ENCODE assay signal across 10 cellular contexts in the genomic region with DNA sequence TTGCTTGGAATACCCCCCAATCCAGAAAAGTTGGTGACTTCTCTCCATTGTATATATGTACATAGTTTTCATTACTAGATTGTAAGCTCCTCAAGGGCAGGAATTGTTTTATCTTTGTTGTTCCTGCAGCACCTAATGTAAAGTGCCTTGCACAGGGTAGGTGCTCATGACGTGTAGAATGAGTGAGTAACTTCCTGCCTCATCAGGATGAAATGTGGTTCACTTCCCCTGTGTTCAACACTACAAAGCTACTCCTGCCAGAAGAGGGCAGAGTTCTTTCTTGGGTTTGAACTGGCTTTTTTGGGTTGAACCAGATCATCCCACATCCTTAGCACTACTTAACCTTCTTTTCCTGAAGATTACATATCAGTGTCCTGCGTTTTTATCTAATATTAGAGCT. TPM values are rescaled to one million over a fixed set of nuclear protein-coding genes. Genes with fewer than 3 reads are reported as not detected.
DNase-seq lines count a peak whose midpoint lies in the region; TF ChIP-seq lines count a peak whose summit lies in the region.
"Had no signal": no experiment of that assay in that cellular context is flagged by ENCODE, and none has a peak within 500 bp of the region (broad histone marks: within the 10 kb centered on the region; RNA-seq: fewer than 3 reads in every experiment).

No MANE protein-coding gene starts in this region.

- H3K79me2 ChIP-seq in OCI-LY1 (ENCODE audit: insufficient read depth, low read length), result no peaks in the 10 kb centered on the region

- peak; percentile 2 for DNase-seq in stimulated activated CD8-positive, alpha-beta memory T cell treated with anti-CD3 and anti-CD28 coated beads, Interleukin-12 subunit alpha, Interleukin-12 subunit beta, amount 100 ng/mL, for 1 hour (ENCODE audit: low read depth)
- no peak for DNase-seq in stimulated activated CD8-positive, alpha-beta memory T cell treated with anti-CD3 and anti-CD28 coated beads, Interleukin-4, amount 100 ng/mL, for 48 hours
- DNase-seq in fibroblast of pulmonary artery (ENCODE audit: low read depth) (peak; percentile 29), esophagus muscularis mucosa (ENCODE audit: extremely low spot score) (no peak), NCI-H510A treated with DMSO at 0.1 percent for 48 hours (lab: John Stamatoyannopoulos, UW) (no peak), 8988T (no peak), NCI-H146 treated with DMSO at 0.1 percent for 48 hours (lab: John Stamatoyannopoulos, UW; ENCODE audit: unreplicated experiment) (no peak)
- DNase-seq: body of pancreas, NCI-H1092 had no signal

- TF ChIP-seq POLR2A in esophagus muscularis mucosa (IDR thresholded peaks at IDR 0.05; ENCODE audit: low read depth), result no peak

- intact Hi-C loops in esophagus muscularis mucosa (cut with DNase I), result no loop called here

- H3K9me3 ChIP-seq in OCI-LY1 (ENCODE audit: low read length), result peaks cover 11% of the 10 kb centered on the region
- H3K9me3 ChIP-seq in esophagus muscularis mucosa, result peaks cover 0 to 22% (median 8%) of the 10 kb centered on the region in 4 donors

- H3K27me3 ChIP-seq in OCI-LY1 (ENCODE audit: insufficient read depth, low read length) (no peaks in the 10 kb centered on the region), esophagus muscularis mucosa (no peaks in the 10 kb centered on the region)
- H3K27me3 ChIP-seq: body of pancreas had no signal

- TF ChIP-seq CTCF in OCI-LY1 (IDR thresholded peaks at IDR 0.05; ENCODE audit: low read length) (peak; percentile 34; the same call in 1 of the 2 replicates), fibroblast of pulmonary artery (IDR thresholded peaks at IDR 0.05; ENCODE audit: low read length, missing control alignments) (peak; percentile 26), esophagus muscularis mucosa (IDR thresholded peaks at IDR 0.05) (no peak)

- H3K4me3 ChIP-seq in OCI-LY1 (ENCODE audit: low read depth, low read length, poor library complexity, severe bottlenecking), result no peak overlapping the region
- no peak overlapping the region for H3K4me3 ChIP-seq in fibroblast of pulmonary artery (replicated peaks; ENCODE audit: low read depth, low read length)
- H3K4me3 ChIP-seq in esophagus muscularis mucosa, result no peak overlapping the region
- H3K4me3 ChIP-seq: body of pancreas had no signal

- H3K27ac ChIP-seq in OCI-LY1 (ENCODE audit: low read depth, low read length, poor library complexity, severe bottlenecking) (no peak overlapping the region), esophagus muscularis mucosa (replicated peaks in 1 of 4) (no peak overlapping the region)
- H3K27ac ChIP-seq: body of pancreas had no signal

- WGBS in esophagus muscularis mucosa, result 41% methylated on average over 2 of the region's 2 CpGs

- no peak overlapping the region for H2AFZ ChIP-seq in OCI-LY1 (ENCODE audit: low read length)

- H3K36me3 ChIP-seq in OCI-LY1 (ENCODE audit: insufficient read depth, low read length) (peaks cover 39% of the 10 kb centered on the region), esophagus muscularis mucosa (peaks cover 11 to 35% (median 18%) of the 10 kb centered on the region in 4 donors)

- H3F3A ChIP-seq in OCI-LY1 (ENCODE audit: insufficient read depth, low read length), result no peaks in the 10 kb centered on the region

- no peaks in the 10 kb centered on the region for H3K9me2 ChIP-seq in OCI-LY1 (ENCODE audit: low read depth, low read length)

- no peak overlapping the region for H3K9ac ChIP-seq in OCI-LY1 (ENCODE audit: low read length)

- no peaks in the 10 kb centered on the region for H4K20me1 ChIP-seq in OCI-LY1 (ENCODE audit: insufficient read depth, low read length)

- H3K4me2 ChIP-seq in OCI-LY1 (ENCODE audit: low read length), result no peak overlapping the region

- H3K4me1 ChIP-seq in OCI-LY1 (ENCODE audit: insufficient read depth, low read length, severe bottlenecking) (no peaks in the 10 kb centered on the region), esophagus muscularis mucosa (no peaks in the 10 kb centered on the region)

- TF ChIP-seq EP300 in esophagus muscularis mucosa (IDR thresholded peaks at IDR 0.05), result no peak

RNA-seq across cellular contexts. Expression of gene GTF3C4, which starts 23.9 kb away (rescaled TPM):
- total RNA-seq in esophagus muscularis mucosa, result 10 to 100 TPM; 10.4 to 15.3 (median 12.3) TPM

RNA-seq across cellular contexts. Expression of gene DDX31, which starts 24.4 kb away (rescaled TPM):
- 1 to 10 TPM; 6.6 to 7.8 (median 7.5) TPM for total RNA-seq in esophagus muscularis mucosa

Comparison
In these comparisons a context has a peak if more than half of its experiments do, and no peak if none do; other contexts are left out.
1. DNase-seq: peak in stimulated activated CD8-positive, alpha-beta memory T cell treated with anti-CD3 and anti-CD28 coated beads, Interleukin-12 subunit alpha, Interleukin-12 subunit beta, amount 100 ng/mL, for 1 hour (single experiment) and fibroblast of pulmonary artery (single experiment); none in stimulated activated CD8-positive, alpha-beta memory T cell treated with anti-CD3 and anti-CD28 coated beads, Interleukin-4, amount 100 ng/mL, for 48 hours (single experiment), esophagus muscularis mucosa (single experiment), NCI-H510A treated with DMSO at 0.1 percent for 48 hours (single experiment), 8988T (single experiment) and NCI-H146 treated with DMSO at 0.1 percent for 48 hours (single experiment).
2. CTCF ChIP-seq: peak in OCI-LY1 (single experiment) and fibroblast of pulmonary artery (single experiment); none in esophagus muscularis mucosa (0 of 3).